ENCODE assay signal across 34 cellular contexts in the genomic region with DNA sequence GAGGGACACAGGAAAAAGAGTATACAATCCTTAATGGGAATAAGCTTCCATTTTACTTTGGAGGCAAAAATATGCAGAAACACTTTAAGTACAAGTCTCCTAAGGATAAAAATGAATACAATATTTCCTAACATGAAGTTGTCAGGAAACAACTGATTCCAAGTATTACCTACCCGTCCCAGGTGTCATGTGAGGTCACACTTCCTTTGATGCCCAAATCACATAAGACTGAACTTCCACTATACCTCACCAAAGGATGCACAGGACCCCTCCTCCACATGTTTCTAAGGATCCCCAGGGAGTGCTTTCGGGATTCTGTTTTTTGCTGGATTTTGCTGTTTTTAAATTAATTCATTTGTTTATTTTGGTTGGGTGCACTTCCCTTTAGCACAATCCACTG.
"Had no signal": no experiment of that assay in that cellular context is flagged by ENCODE, and none has a peak within 500 bp of the region (broad histone marks: within the 10 kb centered on the region; RNA-seq: fewer than 3 reads in every experiment).

No MANE protein-coding gene starts in this region.

- DNase-seq: Karpas-422, Kasumi-1, MG63, MM.1S, MV-4-11, NCI-H1048, NCI-H1092 treated with DMSO at 0.1 percent for 48 hours, NCI-H1105, NCI-H1105 treated with DMSO at 0.1 percent for 48 hours, NCI-H1417, NCI-H1417 treated with DMSO at 0.1 percent for 48 hours, NCI-H1436, NCI-H1436 treated with DMSO at 0.1 percent for 48 hours, NCI-H146, NCI-H1694, NCI-H1694 treated with DMSO at 0.1 percent for 48 hours, NCI-H187, NCI-H187 treated with DMSO at 0.1 percent for 48 hours, NCI-H1930, NCI-H2029 treated with DMSO at 0.1 percent for 48 hours, NCI-H2081, NCI-H2081 treated with DMSO at 0.1 percent for 48 hours, NCI-H2107, NCI-H2171, NCI-H2171 treated with DMSO at 0.1 percent for 48 hours, NCI-H2227 treated with DMSO at 0.1 percent for 48 hours, NCI-H226, NCI-H345, NCI-H446, NCI-H446 treated with DMSO at 0.1 percent for 48 hours, NCI-H510A, NCI-H510A treated with DMSO at 0.1 percent for 48 hours, NCI-H524, NCI-H524 treated with DMSO at 0.1 percent for 48 hours had no signal
